Comparison of ENCODE assay signal across 18 cellular contexts in the genomic region with DNA sequence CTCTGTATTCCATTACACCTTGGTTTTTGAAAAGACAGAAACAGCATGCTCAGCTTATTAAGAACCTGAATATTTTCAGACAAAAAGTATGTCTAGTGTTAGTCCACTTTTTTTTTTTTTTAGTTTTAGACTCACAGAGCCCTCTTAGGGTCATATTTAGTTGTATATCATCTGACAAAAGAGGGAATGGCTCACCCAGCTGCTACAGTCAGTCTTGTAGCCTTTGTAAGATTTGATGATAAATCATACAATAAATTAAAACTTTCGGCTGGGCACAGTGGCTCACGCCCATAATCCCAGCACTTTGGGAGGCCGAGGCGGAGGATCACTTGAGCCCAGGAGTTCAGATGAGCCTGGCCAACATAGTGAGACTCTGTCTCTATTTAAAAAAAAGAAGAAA. TPM values are rescaled to one million over a fixed set of nuclear protein-coding genes. Genes with fewer than 3 reads are reported as not detected.
DNase-seq lines count a peak whose midpoint lies in the region; ATAC-seq and TF ChIP-seq lines count a peak whose summit lies in the region.
"Had no signal": no experiment of that assay in that cellular context is flagged by ENCODE, and none has a peak within 500 bp of the region (broad histone marks: within the 10 kb centered on the region; RNA-seq: fewer than 3 reads in every experiment).

No MANE protein-coding gene starts in this region.

- H3K4me2 ChIP-seq in BLaER1 = peak overlapping the region; percentile 86
- peak overlapping the region; percentile 77 for H3K4me2 ChIP-seq in Karpas-422 (ENCODE audit: low read depth, low read length, poor library complexity, severe bottlenecking)
- peak overlapping the region; percentile 31 for H3K4me2 ChIP-seq in SU-DHL-6 (ENCODE audit: low read depth, low read length, poor library complexity, severe bottlenecking)

- H3K36me3 Mint-ChIP-seq in memory B cell (peaks cover 30% of the 10 kb centered on the region), glutamatergic neuron (ENCODE audit: unreplicated experiment) (peaks cover 7% of the 10 kb centered on the region)

- H3K27me3 ChIP-seq in BLaER1 (no peaks in the 10 kb centered on the region), Karpas-422 (ENCODE audit: low read length) (no peaks in the 10 kb centered on the region), SU-DHL-6 (ENCODE audit: low read length) (no peaks in the 10 kb centered on the region), ovary (no peaks in the 10 kb centered on the region)

- intact Hi-C loops in ovary (cut with DNase I) = no loop called here

- H3F3A ChIP-seq in SU-DHL-6 (ENCODE audit: insufficient read depth) = peaks cover 60% of the 10 kb centered on the region

- peaks cover 64% of the 10 kb centered on the region for H3K4me1 ChIP-seq in BLaER1
- H3K4me1 ChIP-seq in Karpas-422 (ENCODE audit: low read length) = peaks cover 59% of the 10 kb centered on the region
- peaks cover 6% of the 10 kb centered on the region for H3K4me1 ChIP-seq in ovary (ENCODE audit: insufficient read depth)

- H3K9me3 ChIP-seq in BLaER1 = no peaks in the 10 kb centered on the region; the same call in 1 of the 2 replicates
- H3K9me3 ChIP-seq in Karpas-422 (ENCODE audit: low read length) = no peaks in the 10 kb centered on the region
- H3K9me3 ChIP-seq in SU-DHL-6 (ENCODE audit: insufficient read depth, low read length) = no peaks in the 10 kb centered on the region
- H3K9me3 ChIP-seq in ovary = no peaks in the 10 kb centered on the region

- H2AFZ ChIP-seq in Karpas-422 (ENCODE audit: low read length) = no peak overlapping the region
- no peak overlapping the region for H2AFZ ChIP-seq in SU-DHL-6 (ENCODE audit: low read depth, low read length, severe bottlenecking)

- H4K20me1 ChIP-seq in BLaER1 (peaks cover 76% of the 10 kb centered on the region), Karpas-422 (ENCODE audit: insufficient read depth, low read depth, low read length) (no peaks in the 10 kb centered on the region), SU-DHL-6 (ENCODE audit: low read depth, low read length) (no peaks in the 10 kb centered on the region)

- DNase-seq in Karpas-422 = no peak
- DNase-seq in memory B cell (ENCODE audit: low spot score in 2 of 2) = no peak
- DNase-seq in ovary = no peak
- no peak for DNase-seq in glutamatergic neuron
- DNase-seq: C1 segment of cervical spinal cord; Calu3; CD8-positive, alpha-beta T cell; DMS79 treated with DMSO at 0.1 percent for 48 hours; KBM-7; MM.1S; NCI-H2029; NCI-H2227 treated with DMSO at 0.1 percent for 48 hours; NCI-H526 treated with DMSO at 0.1 percent for 48 hours had no signal

- H3K27me3 Mint-ChIP-seq in memory B cell (peaks cover 5% of the 10 kb centered on the region), glutamatergic neuron (ENCODE audit: unreplicated experiment) (peaks cover 11% of the 10 kb centered on the region)

- TF ChIP-seq EP300 in ovary (IDR thresholded peaks at IDR 0.05) = no peak

- H3K4me1 Mint-ChIP-seq in memory B cell (peaks cover 33% of the 10 kb centered on the region), glutamatergic neuron (ENCODE audit: low read depth, unreplicated experiment) (no peaks in the 10 kb centered on the region)

- peaks cover 85% of the 10 kb centered on the region for H3K36me3 ChIP-seq in BLaER1
- peaks cover 20% of the 10 kb centered on the region for H3K36me3 ChIP-seq in Karpas-422 (ENCODE audit: insufficient read depth, low read length)
- peaks cover 17% of the 10 kb centered on the region for H3K36me3 ChIP-seq in SU-DHL-6 (ENCODE audit: low read length)
- H3K36me3 ChIP-seq in ovary = no peaks in the 10 kb centered on the region

- ATAC-seq in memory B cell (ENCODE audit: low read depth) = no peak
- ATAC-seq in HG02885 (IDR thresholded peaks at IDR 0.05; ENCODE audit: poor library complexity, unreplicated experiment) = no peak
- ATAC-seq in HG02759 (IDR thresholded peaks at IDR 0.05; ENCODE audit: unreplicated experiment) = no peak
- ATAC-seq: CD8-positive, alpha-beta T cell; SK-N-SH treated with all-trans-retinoic acid at 6 μM for 48 hours had no signal

- peak overlapping the region; percentile 29; the same call in 1 of the 2 replicates for H3K9ac ChIP-seq in BLaER1
- H3K9ac ChIP-seq in Karpas-422 (ENCODE audit: low read length) = peak overlapping the region; percentile 13; the same call in 1 of the 2 replicates
- no peak overlapping the region; the same call in 1 of the 2 replicates for H3K9ac ChIP-seq in SU-DHL-6 (ENCODE audit: low read length)

- WGBS in ovary, 3 donors = 77 to 96% (median 93%) methylated on average over 4 of the region's 4 CpGs

- no peak for TF ChIP-seq POLR2A in ovary (IDR thresholded peaks at IDR 0.05)

- peak overlapping the region; percentile 46 for H3K4me3 Mint-ChIP-seq in memory B cell
- H3K4me3 Mint-ChIP-seq in glutamatergic neuron (ENCODE audit: unreplicated experiment) = no peak overlapping the region
- H3K4me3 Mint-ChIP-seq: CD8-positive, alpha-beta T cell had no signal

- no peaks in the 10 kb centered on the region for H3K9me2 ChIP-seq in Karpas-422 (replicated peaks; ENCODE audit: insufficient read depth, low read length)
- H3K9me2 ChIP-seq in SU-DHL-6 (replicated peaks; ENCODE audit: insufficient read depth, low read length) = no peaks in the 10 kb centered on the region

- H3K4me3 ChIP-seq in BLaER1 (no peak overlapping the region), Karpas-422 (ENCODE audit: low read length) (no peak overlapping the region), SU-DHL-6 (ENCODE audit: insufficient read depth, low read length, poor library complexity, severe bottlenecking) (no peak overlapping the region), ovary (no peak overlapping the region)

- H3K27ac Mint-ChIP-seq in memory B cell = no peak overlapping the region
- no peak overlapping the region for H3K27ac Mint-ChIP-seq in glutamatergic neuron (ENCODE audit: unreplicated experiment)
- H3K27ac Mint-ChIP-seq: CD8-positive, alpha-beta T cell had no signal

- H3K79me2 ChIP-seq in Karpas-422 (ENCODE audit: low read length) (peaks cover 4% of the 10 kb centered on the region), SU-DHL-6 (ENCODE audit: insufficient read depth, low read length) (no peaks in the 10 kb centered on the region)

- H3K27ac ChIP-seq in BLaER1 = peak overlapping the region; percentile 59; the same call in 1 of the 2 replicates
- H3K27ac ChIP-seq in Karpas-422 (ENCODE audit: low read length) = peak overlapping the region; percentile 99
- H3K27ac ChIP-seq in SU-DHL-6 (ENCODE audit: low read depth, low read length) = peak overlapping the region; percentile 97
- no peak overlapping the region for H3K27ac ChIP-seq in ovary

- TF ChIP-seq CTCF in SU-DHL-6 (IDR thresholded peaks at IDR 0.05; ENCODE audit: insufficient read depth, low read length, poor library complexity, severe bottlenecking) (no peak), ovary (IDR thresholded peaks at IDR 0.05) (no peak), glutamatergic neuron (IDR thresholded peaks at IDR 0.05; ENCODE audit: partially characterized antibody, unreplicated experiment) (no peak)

- no peaks in the 10 kb centered on the region for H3K9me3 Mint-ChIP-seq in memory B cell
- H3K9me3 Mint-ChIP-seq in glutamatergic neuron (ENCODE audit: unreplicated experiment) = peaks cover 17% of the 10 kb centered on the region
- H3K9me3 Mint-ChIP-seq: CD8-positive, alpha-beta T cell had no signal

RNA-seq across cellular contexts. Expression of gene LDLR, which starts 43.7 kb away (rescaled TPM):
- total RNA-seq in Karpas-422 (2014; rRNA removed; shearing (Covaris generic); ENCODE audit: low replicate concordance) = 49.8 and 99.9 TPM in 2 replicates
- total RNA-seq in ovary (100 to 1,000 TPM in 5 of 7 donors, 10 to 100 TPM in 2; 54.2 to 436 (median 141) TPM), glutamatergic neuron (ENCODE audit: unreplicated experiment) (147 TPM)
- 100 to 1,000 TPM in 1 of 2 donors, 10 to 100 TPM in 1; 31.1 to 205 TPM for polyA plus RNA-seq in ovary

Comparison
In these comparisons a context has a peak if more than half of its experiments do, and no peak if none do; other contexts are left out.
1. H3K27ac ChIP-seq: peak in BLaER1 (single experiment), Karpas-422 (single experiment) and SU-DHL-6 (single experiment); none in ovary (0 of 2).
2. H3K4me2 ChIP-seq: peak in every context shown above with its lines; median percentile 86 in BLaER1; 77 in Karpas-422; 31 in SU-DHL-6.